Comparison of ENCODE assay signal across 17 cellular contexts in the genomic region with DNA sequence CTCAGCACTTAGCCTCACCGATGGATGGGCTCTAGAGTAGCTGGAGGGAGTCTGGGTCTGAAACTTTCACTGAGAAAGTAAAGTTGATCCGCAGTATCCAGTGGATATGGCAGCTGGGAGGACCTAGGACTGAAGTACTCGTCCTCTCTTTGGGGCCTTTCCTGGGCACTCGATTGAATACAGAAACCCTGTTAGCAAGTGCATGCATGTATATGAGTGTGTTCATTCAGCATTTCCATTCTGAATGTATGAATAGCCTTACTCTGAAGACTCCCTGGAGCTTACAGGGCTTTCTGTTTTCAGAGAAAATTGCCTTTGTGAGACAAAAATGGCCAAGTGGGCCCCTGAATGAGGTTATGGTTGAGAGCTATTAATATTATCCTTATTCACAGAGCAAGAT.
DNase-seq lines count a peak whose midpoint lies in the region; ATAC-seq lines count a peak whose summit lies in the region.
"Had no signal": no experiment of that assay in that cellular context is flagged by ENCODE, and none has a peak within 500 bp of the region (broad histone marks: within the 10 kb centered on the region; RNA-seq: fewer than 3 reads in every experiment).

No MANE protein-coding gene starts in this region.

- H3K36me3 ChIP-seq in thymus (ENCODE audit: control insufficient read depth, insufficient read depth), result peaks cover 54% of the 10 kb centered on the region
- H3K36me3 ChIP-seq: left lung, tibial nerve had no signal

- H3K36me3 Mint-ChIP-seq in activated naive CD4-positive, alpha-beta T cell treated with anti-CD3 and anti-CD28 coated beads, Interleukin-2, amount 50 U/mL, for 24 hours, result peaks cover 66% of the 10 kb centered on the region
- H3K36me3 Mint-ChIP-seq in T-cell, result peaks cover 78% of the 10 kb centered on the region
- H3K36me3 Mint-ChIP-seq in central memory CD8-positive, alpha-beta T cell (ENCODE audit: insufficient read depth), result peaks cover 82% of the 10 kb centered on the region

- DNase-seq in activated naive CD4-positive, alpha-beta T cell treated with Interleukin-2 at 50 U/mL for 16 hours, result no peak
- DNase-seq in T-cell (no peak), HuH-7 (ENCODE audit: low spot score) (no peak), NCI-H2196 treated with DMSO at 0.1 percent for 48 hours (lab: John Stamatoyannopoulos, UW; ENCODE audit: unreplicated experiment) (no peak), DMS 273 treated with DMSO at 0.1 percent for 48 hours (lab: John Stamatoyannopoulos, UW) (no peak)
- DNase-seq in central memory CD8-positive, alpha-beta T cell (ENCODE audit: low spot score in 2 of 2), result no peak
- DNase-seq: activated gamma-delta T cell treated with Interleukin-2 at 50 U/mL for 16 hours, Calu3, left lung, NCI-H2029 treated with DMSO at 0.1 percent for 48 hours, NCI-H446 treated with DMSO at 0.1 percent for 48 hours, nucleus accumbens had no signal

- no peaks in the 10 kb centered on the region for H3K9me3 Mint-ChIP-seq in activated naive CD4-positive, alpha-beta T cell treated with anti-CD3 and anti-CD28 coated beads, Interleukin-2, amount 50 U/mL, for 24 hours
- H3K9me3 Mint-ChIP-seq in T-cell, result no peaks in the 10 kb centered on the region
- H3K9me3 Mint-ChIP-seq in central memory CD8-positive, alpha-beta T cell, result no peaks in the 10 kb centered on the region
- H3K9me3 Mint-ChIP-seq: GM23338 had no signal

- ATAC-seq in T-cell (replicated peaks in 1 of 4), result peak in 2 of 4 experiments; percentile 10 to 18
- no peak for ATAC-seq in central memory CD8-positive, alpha-beta T cell (replicated peaks; ENCODE audit: extremely low read depth, poor library complexity, severe bottlenecking)
- ATAC-seq: GM23338, left lung, SK-N-SH treated with all-trans-retinoic acid at 6 μM for 48 hours had no signal

- WGBS in thymus, result 90% methylated on average over 4 of the region's 4 CpGs

- POLR2A ChIA-PET in T-cell (lab: Charles Lee), result interaction anchor here (0.9 to 5.0 kb wide), 4 partner anchors 15 to 29 kb away, joined by 3 to 45 read pairs (median 4); no protein-coding TSS in a partner anchor

- H3K4me1 Mint-ChIP-seq in activated naive CD4-positive, alpha-beta T cell treated with anti-CD3 and anti-CD28 coated beads, Interleukin-2, amount 50 U/mL, for 24 hours, result peaks cover 91% of the 10 kb centered on the region
- peaks cover 91 to 96% (median 94%) of the 10 kb centered on the region in 3 donors for H3K4me1 Mint-ChIP-seq in T-cell
- H3K4me1 Mint-ChIP-seq in central memory CD8-positive, alpha-beta T cell, result peaks cover 88% of the 10 kb centered on the region
- H3K4me1 Mint-ChIP-seq: GM23338 had no signal

- peak overlapping the region; percentile 67 for H3K27ac ChIP-seq in thymus (ENCODE audit: low read depth)
- H3K27ac ChIP-seq: left lung had no signal

- no peaks in the 10 kb centered on the region for H3K9me3 ChIP-seq in thymus (ENCODE audit: control insufficient read depth)
- H3K9me3 ChIP-seq: left lung, tibial nerve had no signal

- no peaks in the 10 kb centered on the region for H3K27me3 ChIP-seq in thymus (ENCODE audit: control insufficient read depth, insufficient read depth)
- H3K27me3 ChIP-seq: left lung, tibial nerve had no signal

- peak overlapping the region; percentile 98 for H3K27ac Mint-ChIP-seq in activated naive CD4-positive, alpha-beta T cell treated with anti-CD3 and anti-CD28 coated beads, Interleukin-2, amount 50 U/mL, for 24 hours
- peak overlapping the region; percentile 99 for H3K27ac Mint-ChIP-seq in T-cell
- peak overlapping the region; percentile 97 for H3K27ac Mint-ChIP-seq in central memory CD8-positive, alpha-beta T cell (ENCODE audit: low read depth)
- H3K27ac Mint-ChIP-seq: GM23338 had no signal

- CTCF ChIA-PET in T-cell (lab: Charles Lee), result interaction anchor here in 1 of 2 donors (0.8 to 2.6 kb wide), 7 partner anchors 10 to 30 kb away, joined by 3 to 9 read pairs (median 3); no protein-coding TSS in a partner anchor

- peak overlapping the region; percentile 54 for H3K4me3 ChIP-seq in thymus (ENCODE audit: low read length)
- H3K4me3 ChIP-seq: GM23338, left lung, tibial nerve had no signal

- peak overlapping the region; percentile 91 for H3K4me3 Mint-ChIP-seq in activated naive CD4-positive, alpha-beta T cell treated with anti-CD3 and anti-CD28 coated beads, Interleukin-2, amount 50 U/mL, for 24 hours
- H3K4me3 Mint-ChIP-seq in T-cell, result peak overlapping the region; percentile 82 to 86 (median 84)
- peak overlapping the region; percentile 85 for H3K4me3 Mint-ChIP-seq in central memory CD8-positive, alpha-beta T cell
- H3K4me3 Mint-ChIP-seq: GM23338 had no signal

- H3K27me3 Mint-ChIP-seq in activated naive CD4-positive, alpha-beta T cell treated with anti-CD3 and anti-CD28 coated beads, Interleukin-2, amount 50 U/mL, for 24 hours, result no peaks in the 10 kb centered on the region
- no peaks in the 10 kb centered on the region for H3K27me3 Mint-ChIP-seq in T-cell
- no peaks in the 10 kb centered on the region for H3K27me3 Mint-ChIP-seq in central memory CD8-positive, alpha-beta T cell

- H3K4me1 ChIP-seq in thymus (ENCODE audit: control insufficient read depth, insufficient read depth, low read length), result peaks cover 63% of the 10 kb centered on the region
- H3K4me1 ChIP-seq: left lung had no signal
